ENCODE assay signal across 3 cellular contexts in the genomic region with DNA sequence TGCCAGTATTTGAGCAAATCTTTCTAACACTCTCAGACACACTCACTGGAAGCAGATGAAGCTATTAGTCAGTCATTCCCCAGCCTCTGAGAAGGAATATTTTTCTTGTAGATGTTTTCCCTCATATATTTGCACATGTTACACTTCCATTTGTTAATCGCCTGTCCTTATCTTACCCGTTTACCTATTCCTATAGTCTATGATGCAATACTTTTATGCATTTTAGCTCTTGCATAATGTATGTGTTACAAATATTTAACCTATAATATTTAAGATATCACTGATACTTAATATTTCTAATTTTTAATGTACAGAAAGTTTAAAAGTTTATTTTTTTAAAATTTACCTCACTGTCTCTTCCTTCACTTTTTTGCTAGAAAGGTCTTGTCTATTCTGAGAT.
TF ChIP-seq lines count a peak whose summit lies in the region.

No MANE protein-coding gene starts in this region.

TF ChIP-seq in A549, 52 proteins besides CTCF, POLR2A, EP300 and RAD21:
- TF ChIP-seq KDM5A (IDR thresholded peaks at IDR 0.05), result no peak

TF ChIP-seq in IMR-90, 13 proteins besides CTCF, POLR2A, EP300 and RAD21:
- peak; percentile 72 for TF ChIP-seq CEBPB (IDR thresholded peaks at IDR 0.05; ENCODE audit: low read depth, low read length)
- TF ChIP-seq, protein P1, sequence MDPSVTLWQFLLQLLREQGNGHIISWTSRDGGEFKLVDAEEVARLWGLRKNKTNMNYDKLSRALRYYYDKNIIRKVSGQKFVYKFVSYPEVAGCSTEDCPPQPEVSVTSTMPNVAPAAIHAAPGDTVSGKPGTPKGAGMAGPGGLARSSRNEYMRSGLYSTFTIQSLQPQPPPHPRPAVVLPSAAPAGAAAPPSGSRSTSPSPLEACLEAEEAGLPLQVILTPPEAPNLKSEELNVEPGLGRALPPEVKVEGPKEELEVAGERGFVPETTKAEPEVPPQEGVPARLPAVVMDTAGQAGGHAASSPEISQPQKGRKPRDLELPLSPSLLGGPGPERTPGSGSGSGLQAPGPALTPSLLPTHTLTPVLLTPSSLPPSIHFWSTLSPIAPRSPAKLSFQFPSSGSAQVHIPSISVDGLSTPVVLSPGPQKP (IDR thresholded peaks at IDR 0.05; ENCODE audit: borderline replicate concordance, low read depth, low read length), result no peak
TF ChIP-seq in IMR-90: peak in this region for 1.

TF ChIP-seq in H1, 55 proteins besides CTCF, POLR2A, EP300 and RAD21:
- TF ChIP-seq, protein P2, sequence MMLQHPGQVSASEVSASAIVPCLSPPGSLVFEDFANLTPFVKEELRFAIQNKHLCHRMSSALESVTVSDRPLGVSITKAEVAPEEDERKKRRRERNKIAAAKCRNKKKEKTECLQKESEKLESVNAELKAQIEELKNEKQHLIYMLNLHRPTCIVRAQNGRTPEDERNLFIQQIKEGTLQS (IDR thresholded peaks at IDR 0.05; ENCODE audit: insufficient read depth, low read depth, low read length), result no peak
- peak; percentile 15; the same call in 1 of the 2 replicates for TF ChIP-seq CEBPB (IDR thresholded peaks at IDR 0.05; ENCODE audit: low read depth, low read length)
